ENCODE assay signal across 16 cellular contexts in the genomic region with DNA sequence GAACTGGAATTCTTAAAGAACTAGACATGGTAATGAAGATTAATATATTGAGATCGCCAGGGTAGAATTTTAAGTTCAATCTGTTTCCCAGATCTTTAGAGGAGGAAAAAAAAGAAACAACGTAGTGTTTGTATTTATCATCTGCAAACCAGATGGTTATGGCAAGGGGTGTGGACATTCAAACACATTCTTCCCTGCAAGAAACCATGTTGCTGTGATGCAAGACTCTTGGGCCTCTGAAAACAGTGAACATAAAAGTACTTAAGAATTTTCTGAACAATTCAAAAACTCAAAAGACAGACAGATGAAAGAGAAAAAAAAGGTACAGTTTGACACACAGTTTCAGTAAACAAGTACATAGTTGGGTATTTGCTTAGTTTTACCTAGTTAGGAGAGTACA. TPM values are rescaled to one million over a fixed set of nuclear protein-coding genes. Genes with fewer than 3 reads are reported as not detected.
A peak's percentile ranks its signal among the peaks of the same experiment; 100 is the strongest.
DNase-seq lines count a peak whose midpoint lies in the region; ATAC-seq, FAIRE-seq and TF ChIP-seq lines count a peak whose summit lies in the region.
"Had no signal": no experiment of that assay in that cellular context is flagged by ENCODE, and none has a peak within 500 bp of the region (broad histone marks: within the 10 kb centered on the region; RNA-seq: fewer than 3 reads in every experiment).

No MANE protein-coding gene starts in this region.

- peak; percentile 72 for ATAC-seq in Right ventricle myocardium superior (ENCODE audit: poor library complexity)
- no peak for ATAC-seq in left cardiac atrium
- ATAC-seq in GM21390 (IDR thresholded peaks at IDR 0.05; ENCODE audit: unreplicated experiment), result no peak

- no peaks in the 10 kb centered on the region for H3K9me3 ChIP-seq in astrocyte (ENCODE audit: insufficient read depth, low read depth, low read length)
- no peaks in the 10 kb centered on the region for H3K9me3 ChIP-seq in hepatocyte (ENCODE audit: low read depth)

- H3K27me3 ChIP-seq in astrocyte (ENCODE audit: insufficient read depth, low read length) (no peaks in the 10 kb centered on the region), hepatocyte (no peaks in the 10 kb centered on the region)

- peaks cover 29% of the 10 kb centered on the region for H3K4me1 Mint-ChIP-seq in astrocyte (ENCODE audit: low read depth, unreplicated experiment)
- H3K4me1 Mint-ChIP-seq: IgD-negative memory B cell; stimulated activated naive B cell treated with anti-CD40 and anti-IgM and Interleukin-4, amounts not matched to agents 10 μg/mL and 1 μg/mL and 100 μg/mL, for 72 hours had no signal

- H3K79me2 ChIP-seq in astrocyte (ENCODE audit: insufficient read depth, low read length), result peaks cover 99% of the 10 kb centered on the region
- peaks cover 90% of the 10 kb centered on the region for H3K79me2 ChIP-seq in hepatocyte

- H2AFZ ChIP-seq in astrocyte (ENCODE audit: low read depth, low read length), result no peak overlapping the region
- no peak overlapping the region for H2AFZ ChIP-seq in hepatocyte

- H3K4me1 ChIP-seq in astrocyte (ENCODE audit: insufficient read depth, low read length) (no peaks in the 10 kb centered on the region), hepatocyte (ENCODE audit: insufficient read depth) (no peaks in the 10 kb centered on the region)

- H3K4me2 ChIP-seq in astrocyte (ENCODE audit: low read length) (no peak overlapping the region), hepatocyte (no peak overlapping the region)

- TF ChIP-seq CTCF in astrocyte (IDR thresholded peaks at IDR 0.05; ENCODE audit: insufficient read depth, low read depth, low read length) (no peak), hepatocyte (IDR thresholded peaks at IDR 0.05; ENCODE audit: poor library complexity) (no peak), coronary artery (IDR thresholded peaks at IDR 0.05) (no peak)

- H3K36me3 Mint-ChIP-seq in astrocyte (ENCODE audit: low read depth, unreplicated experiment), result peaks cover 7% of the 10 kb centered on the region
- H3K36me3 Mint-ChIP-seq: IgD-negative memory B cell; stimulated activated naive B cell treated with anti-CD40 and anti-IgM and Interleukin-4, amounts not matched to agents 10 μg/mL and 1 μg/mL and 100 μg/mL, for 72 hours had no signal

- intact Hi-C loops in Right ventricle myocardium superior (cut with DNase I) (no loop called here), left cardiac atrium (cut with DNase I) (no loop called here)

- 45% methylated on average over 2 of the region's 2 CpGs for WGBS in hepatocyte (ENCODE audit: low lambda C conversion rate, missing lambda C conversion rate)

- H3K4me3 ChIP-seq in astrocyte (ENCODE audit: insufficient read depth, low read depth, low read length) (no peak overlapping the region), hepatocyte (no peak overlapping the region), coronary artery (no peak overlapping the region)

- no peaks in the 10 kb centered on the region for H3K9me3 Mint-ChIP-seq in astrocyte (ENCODE audit: unreplicated experiment)
- H3K9me3 Mint-ChIP-seq: stimulated activated naive B cell treated with anti-CD40 and anti-IgM and Interleukin-4, amounts not matched to agents 10 μg/mL and 1 μg/mL and 100 μg/mL, for 72 hours had no signal

- peak; percentile 9 for FAIRE-seq in astrocyte (lab: Jason Lieb, UNC)
- FAIRE-seq: bronchial epithelial cell, D721Med had no signal

- H3K36me3 ChIP-seq in astrocyte (ENCODE audit: insufficient read depth, low read length) (no peaks in the 10 kb centered on the region), hepatocyte (replicated peaks; ENCODE audit: insufficient read depth, low read depth) (no peaks in the 10 kb centered on the region)

- no peaks in the 10 kb centered on the region for H3K9me2 ChIP-seq in hepatocyte (replicated peaks; ENCODE audit: insufficient read depth)

- H4K20me1 ChIP-seq in astrocyte (ENCODE audit: insufficient read depth, low read length) (peaks cover 51% of the 10 kb centered on the region), hepatocyte (ENCODE audit: insufficient read depth, poor library complexity, severe bottlenecking) (peaks cover 12% of the 10 kb centered on the region)

- H3K27ac ChIP-seq in astrocyte (ENCODE audit: low read depth, low read length), result no peak overlapping the region
- H3K27ac ChIP-seq in hepatocyte, result peak overlapping the region; percentile 38
- no peak overlapping the region for H3K27ac ChIP-seq in coronary artery
- H3K27ac ChIP-seq: VCaP had no signal

- H3K4me3 Mint-ChIP-seq in astrocyte (ENCODE audit: unreplicated experiment), result peak overlapping the region; percentile 21
- H3K4me3 Mint-ChIP-seq: IgD-negative memory B cell; neural crest cell; stimulated activated naive B cell treated with anti-CD40 and anti-IgM and Interleukin-4, amounts not matched to agents 10 μg/mL and 1 μg/mL and 100 μg/mL, for 72 hours had no signal

- no peak overlapping the region for H3K9ac ChIP-seq in astrocyte (ENCODE audit: low read length)

- H3K27ac Mint-ChIP-seq in astrocyte (ENCODE audit: unreplicated experiment), result no peak overlapping the region
- H3K27ac Mint-ChIP-seq: IgD-negative memory B cell; stimulated activated naive B cell treated with anti-CD40 and anti-IgM and Interleukin-4, amounts not matched to agents 10 μg/mL and 1 μg/mL and 100 μg/mL, for 72 hours had no signal

- H3K27me3 Mint-ChIP-seq in astrocyte (ENCODE audit: low read depth, unreplicated experiment), result no peaks in the 10 kb centered on the region
- H3K27me3 Mint-ChIP-seq: IgD-negative memory B cell; stimulated activated naive B cell treated with anti-CD40 and anti-IgM and Interleukin-4, amounts not matched to agents 10 μg/mL and 1 μg/mL and 100 μg/mL, for 72 hours had no signal

- no peak for DNase-seq in Right ventricle myocardium superior
- DNase-seq in left cardiac atrium, result no peak
- DNase-seq in astrocyte (ENCODE audit: low read depth), result peak; percentile 62
- DNase-seq in hepatocyte (ENCODE audit: low spot score), result peak; percentile 19
- no peak for DNase-seq in coronary artery (ENCODE audit: low spot score)
- no peak for DNase-seq in activated CD8-positive, alpha-beta memory T cell treated with anti-CD3 and anti-CD28 coated beads for 24 hours
- no peak for DNase-seq in NCI-H69 (lab: John Stamatoyannopoulos, UW)
- DNase-seq: activated gamma-delta T cell; NCI-H345; stimulated activated naive B cell treated with anti-CD40 and anti-IgM and Interleukin-4, amounts not matched to agents 10 μg/mL and 1 μg/mL and 100 μg/mL, for 72 hours had no signal

RNA-seq across cellular contexts. Expression of gene COL5A2, which starts 35.6 kb away (rescaled TPM):
- total RNA-seq in Right ventricle myocardium superior, result 6.8 TPM
- total RNA-seq in left cardiac atrium, result 10 to 100 TPM; 21.0 to 29.9 TPM
- total RNA-seq in astrocyte, result 429 and 580 TPM in 2 replicates
- total RNA-seq in hepatocyte, result 344 and 406 TPM in 2 replicates
- 131 and 137 TPM in 2 replicates for polyA plus RNA-seq in hepatocyte
- polyA plus RNA-seq: IgD-negative memory B cell had no signal

Comparison
In these comparisons a context has a peak if more than half of its experiments do, and no peak if none do; other contexts are left out.
1. DNase-seq: peak in astrocyte (single experiment) and hepatocyte (single experiment); none in Right ventricle myocardium superior (single experiment), left cardiac atrium (single experiment), coronary artery (single experiment), activated CD8-positive, alpha-beta memory T cell treated with anti-CD3 and anti-CD28 coated beads for 24 hours (single experiment) and NCI-H69 (single experiment).
2. RNA of gene COL5A2, which starts 35.6 kb away (total RNA-seq): 429 to 580 TPM in astrocyte and 344 to 406 TPM in hepatocyte; 21.0 to 29.9 TPM in left cardiac atrium and 6.8 TPM in Right ventricle myocardium superior (single experiment); every median in the first group is over 10 times any median in the second.